Comparison of ENCODE assay signal across 16 cellular contexts in the genomic region with DNA sequence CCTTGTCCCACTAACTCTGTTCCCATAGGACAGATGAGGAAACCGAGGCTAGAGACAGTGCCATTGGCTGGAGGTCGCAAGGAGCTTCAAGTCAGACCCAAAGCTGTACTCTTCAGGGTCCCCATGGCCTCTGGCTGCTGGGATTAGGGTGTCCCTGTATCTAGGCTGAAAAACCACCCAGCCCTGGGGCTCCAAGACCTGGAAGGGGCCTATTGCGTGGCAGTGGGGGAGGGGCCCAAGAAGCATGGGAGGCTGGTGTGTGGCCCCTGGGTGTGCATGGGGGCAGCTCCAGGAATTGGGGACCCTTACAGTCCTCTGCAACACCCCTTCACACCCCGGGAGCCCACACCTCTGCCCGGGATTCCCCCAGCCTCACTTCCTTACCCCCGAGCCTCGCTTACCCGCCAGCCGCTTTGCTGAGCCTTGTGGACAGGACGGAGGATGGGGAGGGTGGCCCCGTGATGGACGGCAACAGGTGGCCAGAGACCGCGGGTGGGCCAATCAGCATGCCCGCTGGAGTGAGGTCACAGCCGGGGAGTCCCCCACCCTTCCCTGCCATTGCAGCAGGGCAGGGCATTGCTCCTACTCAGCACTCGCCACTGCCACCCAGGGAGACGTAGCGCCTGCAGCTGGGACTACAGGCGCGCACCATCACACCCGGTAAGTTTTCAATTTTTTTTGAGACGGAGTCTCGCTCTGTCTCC. TPM values are rescaled to one million over a fixed set of nuclear protein-coding genes. Genes with fewer than 3 reads are reported as not detected.
DNase-seq lines count a peak whose midpoint lies in the region; ATAC-seq, FAIRE-seq and TF ChIP-seq lines count a peak whose summit lies in the region.
"Had no signal": no experiment of that assay in that cellular context is flagged by ENCODE, and none has a peak within 500 bp of the region (broad histone marks: within the 10 kb centered on the region; RNA-seq: fewer than 3 reads in every experiment).

A gene with protein sequence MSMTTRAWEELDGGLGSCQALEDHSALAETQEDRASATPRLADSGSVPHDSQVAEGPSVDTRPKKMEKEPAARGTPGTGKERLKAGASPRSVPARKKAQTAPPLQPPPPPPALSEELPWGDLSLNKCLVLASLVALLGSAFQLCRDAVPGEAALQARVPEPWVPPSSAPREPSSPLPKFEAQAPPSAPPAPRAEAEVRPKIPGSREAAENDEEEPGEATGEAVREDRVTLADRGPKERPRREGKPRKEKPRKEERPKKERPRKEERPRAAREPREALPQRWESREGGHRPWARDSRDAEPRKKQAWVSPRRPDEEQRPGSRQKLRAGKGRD (minus strand): TSS at position 436 of the 704 bp plus-strand sequence. CDS start 1,103 bp downstream, outside the sequence.

- POLR2A ChIA-PET in HepG2 (lab: Yijun Ruan, JAX), result no interaction called here
- POLR2A ChIA-PET in H1 (lab: Charles Lee; ENCODE audit: partially characterized antibody), result interaction anchor here (15.7 to 18.7 kb wide), 2 partner anchors 13 to 14 kb away, joined by 206 to 330 read pairs; a partner anchor contains a TSS

- H2BK120ac ChIP-seq in H1 (replicated peaks; ENCODE audit: low read depth, low read length), result no peak within 1 kb of the TSS

- no peak within 1 kb of the TSS for H2BK5ac ChIP-seq in H1 (ENCODE audit: low read depth, low read length)

- H2BK12ac ChIP-seq in H1 (ENCODE audit: low read depth, low read length), result 0 out of 2 replicates have a peak within 1 kb of the TSS, but pooled peaks have one; percentile 9

- H3K14ac ChIP-seq in H1 (ENCODE audit: insufficient read length), result no peak within 1 kb of the TSS

- peaks cover 3 to 5% of the 10 kb centered on the region in 2 experiments; a peak in 3 of 5 replicates for H3K27me3 ChIP-seq in HepG2 (ENCODE audit: control insufficient read depth in 1 of 2, insufficient read depth in 2 of 2, low read length in 2 of 2)
- H3K27me3 ChIP-seq in right lobe of liver, result peaks cover 7 to 16% of the 10 kb centered on the region in 2 donors
- H3K27me3 ChIP-seq in NT2/D1 (ENCODE audit: insufficient read depth, insufficient read length), result no peaks in the 10 kb centered on the region
- peaks cover 0 to 23% (median 12%) of the 10 kb centered on the region in 4 experiments; a peak in 6 of 7 replicates for H3K27me3 ChIP-seq in H1 (replicated peaks in 1 of 4; ENCODE audit: control insufficient read depth in 3 of 4, extremely low read depth in 1 of 4, insufficient read depth in 3 of 4, low read length in 3 of 4)

- in situ Hi-C loops in HepG2 (cut with HindIII; ENCODE audit: extremely low pct_ligation_motif_present, low pct_unique_long_range_greater_than_20kb), result no loop called here

- TF ChIP-seq RAD21 in HepG2 (CRISPR knock-in tag; IDR thresholded peaks at IDR 0.05) (no peak), H1 (IDR thresholded peaks at IDR 0.05 in 1 of 2, conservative IDR thresholded peaks at IDR 0.05 in 1 of 2; ENCODE audit: low read depth in 2 of 2, low read length in 2 of 2) (no peak)

- 100% methylated on average over 1 of the region's 24 CpGs for WGBS in HepG2 (ENCODE audit: low lambda C conversion rate)
- 53% methylated on average over 5 of the region's 24 CpGs for WGBS in right lobe of liver (ENCODE audit: insufficient coverage, low coverage, low lambda C conversion rate, missing lambda C conversion rate)
- 89% methylated on average over 22 of the region's 24 CpGs; no CpG with 5 or more reads in 1 of the 2 experiments for WGBS in H1 (ENCODE audit: extremely low coverage in 1 of 2, insufficient coverage in 1 of 2, insufficient read length in 1 of 2, insufficient replicate concordance in 2 of 2, low coverage in 1 of 2, low lambda C conversion rate in 2 of 2, missing lambda C conversion rate in 1 of 2), 2 experiments

- H3K4ac ChIP-seq in H1 (replicated peaks; ENCODE audit: insufficient read length, low read depth, low read length), result no peak within 1 kb of the TSS

- H3K4me1 Mint-ChIP-seq in stimulated activated naive B cell treated with anti-CD40 and anti-IgM and Interleukin-4, amounts not matched to agents 10 μg/mL and 1 μg/mL and 100 μg/mL, for 72 hours, result peaks cover 36 to 79% of the 10 kb centered on the region in 2 donors

- peak within 1 kb of the TSS; percentile 94 for H3K27ac Mint-ChIP-seq in stimulated activated naive B cell treated with anti-CD40 and anti-IgM and Interleukin-4, amounts not matched to agents 10 μg/mL and 1 μg/mL and 100 μg/mL, for 72 hours
- H3K27ac Mint-ChIP-seq: endodermal cell, mesothelial cell of epicardium had no signal

- no peaks in the 10 kb centered on the region for H3K9me3 Mint-ChIP-seq in stimulated activated naive B cell treated with anti-CD40 and anti-IgM and Interleukin-4, amounts not matched to agents 10 μg/mL and 1 μg/mL and 100 μg/mL, for 72 hours
- H3K9me3 Mint-ChIP-seq: endodermal cell, mesothelial cell of epicardium had no signal

- no peak within 1 kb of the TSS for H2AK5ac ChIP-seq in H1 (ENCODE audit: low read depth, low read length)

- H3K79me2 ChIP-seq in HepG2 (ENCODE audit: insufficient read depth, low read length) (no peaks in the 10 kb centered on the region), H1 (ENCODE audit: control insufficient read depth in 1 of 2, insufficient read depth in 2 of 2, low read length in 2 of 2) (no peaks in the 10 kb centered on the region)

- H3K23me2 ChIP-seq in H1 (ENCODE audit: low read depth, low read length), result peaks cover 12% of the 10 kb centered on the region; the same call in 1 of the 2 replicates

- H3K27ac ChIP-seq in HepG2 (ENCODE audit: extremely low read length, insufficient read depth, low read length), result no peak within 1 kb of the TSS
- no peak within 1 kb of the TSS for H3K27ac ChIP-seq in right lobe of liver
- no peak within 1 kb of the TSS for H3K27ac ChIP-seq in H1 (ENCODE audit: low read depth, low read length)

- 0 out of 2 replicates have a peak within 1 kb of the TSS, but pooled peaks have one; percentile 61 for H2BK15ac ChIP-seq in H1 (ENCODE audit: low read length)

- H3K18ac ChIP-seq in H1 (ENCODE audit: extremely low read depth, low read length), result no peak within 1 kb of the TSS

- no peak within 1 kb of the TSS for H4K91ac ChIP-seq in H1 (replicated peaks; ENCODE audit: insufficient read length, low read length)

- intact Hi-C loops in HepG2 (cut with micrococcal nuclease; ENCODE audit: unreplicated experiment) (no loop called here), right lobe of liver (cut with DNase I) (no loop called here), left cardiac atrium (cut with DNase I) (no loop called here)

- no peak for ATAC-seq in HepG2
- ATAC-seq in right lobe of liver, result no peak
- peak in 1 of 2 donors; percentile 14 for ATAC-seq in stimulated activated naive B cell treated with anti-CD40 and anti-IgM and Interleukin-4, amounts not matched to agents 10 μg/mL and 1 μg/mL and 100 μg/mL, for 72 hours (replicated peaks)
- ATAC-seq in left cardiac atrium, result no peak
- ATAC-seq: heart right ventricle had no signal

- no peak within 1 kb of the TSS for H2BK20ac ChIP-seq in H1 (ENCODE audit: low read length)

- H3K79me1 ChIP-seq in H1 (ENCODE audit: low read depth, low read length), result no peaks in the 10 kb centered on the region

- no peak within 1 kb of the TSS for H3K23ac ChIP-seq in H1 (ENCODE audit: insufficient read length)

- H3K9me3 ChIP-seq in HepG2 (ENCODE audit: low read length) (no peaks in the 10 kb centered on the region), right lobe of liver (no peaks in the 10 kb centered on the region), NT2/D1 (ENCODE audit: insufficient read depth, low read length) (no peaks in the 10 kb centered on the region), H1 (ENCODE audit: insufficient read depth in 2 of 2, low read depth in 1 of 2, low read length in 1 of 2) (no peaks in the 10 kb centered on the region; a peak in 1 of 4 replicates)
- H3K9me3 ChIP-seq: heart right ventricle had no signal

- peak within 1 kb of the TSS; percentile 25 to 46 for H3K4me3 Mint-ChIP-seq in stimulated activated naive B cell treated with anti-CD40 and anti-IgM and Interleukin-4, amounts not matched to agents 10 μg/mL and 1 μg/mL and 100 μg/mL, for 72 hours
- H3K4me3 Mint-ChIP-seq: endodermal cell, mesothelial cell of epicardium had no signal

- H3K27me3 Mint-ChIP-seq in stimulated activated naive B cell treated with anti-CD40 and anti-IgM and Interleukin-4, amounts not matched to agents 10 μg/mL and 1 μg/mL and 100 μg/mL, for 72 hours, result peaks cover 8 to 11% of the 10 kb centered on the region in 2 donors

- no TSS peak for BruUV-seq in HepG2 (replicated peaks; lab: Mats Ljungman, UMichigan)

- H3K9ac ChIP-seq in HepG2 (ENCODE audit: insufficient read depth, low read depth, low read length) (no peak within 1 kb of the TSS), NT2/D1 (ENCODE audit: insufficient read length, low read depth) (peak within 1 kb of the TSS; percentile 0), H1 (replicated peaks in 1 of 4; ENCODE audit: extremely low read depth in 1 of 4, low read depth in 3 of 4, low read length in 3 of 4) (no peak within 1 kb of the TSS)

- H3K4me1 ChIP-seq in HepG2 (ENCODE audit: insufficient read depth, low read length) (peaks cover 47% of the 10 kb centered on the region), right lobe of liver (peaks cover 0 to 19% (median 0%) of the 10 kb centered on the region in 4 donors), NT2/D1 (ENCODE audit: insufficient read depth, insufficient read length) (peaks cover 17% of the 10 kb centered on the region), H1 (replicated peaks in 1 of 4; ENCODE audit: control insufficient read depth in 3 of 4, insufficient read depth in 4 of 4, low read length in 3 of 4) (peaks cover 0 to 4% (median 2%) of the 10 kb centered on the region in 4 experiments; a peak in 5 of 7 replicates)

- no peak within 1 kb of the TSS; a peak in 1 of 6 replicates for H3K4me3 ChIP-seq in HepG2 (replicated peaks in 1 of 3; ENCODE audit: insufficient read depth in 1 of 3, low read depth in 2 of 3, low read length in 3 of 3)
- no peak within 1 kb of the TSS for H3K4me3 ChIP-seq in right lobe of liver
- H3K4me3 ChIP-seq in NT2/D1 (ENCODE audit: insufficient read length, low read depth), result no peak within 1 kb of the TSS
- no peak within 1 kb of the TSS for H3K4me3 ChIP-seq in H1 (ENCODE audit: extremely low read depth in 1 of 4, insufficient read depth in 2 of 4, low read depth in 3 of 4, low read length in 4 of 4)
- H3K4me3 ChIP-seq: heart right ventricle had no signal

- no peak for TF ChIP-seq CTCF in HepG2 (CRISPR knock-in tag; IDR thresholded peaks at IDR 0.05)
- no peak for TF ChIP-seq CTCF in right lobe of liver (IDR thresholded peaks at IDR 0.05)
- TF ChIP-seq CTCF in H1 (IDR thresholded peaks at IDR 0.05; ENCODE audit: control extremely low read depth in 1 of 3, insufficient read depth in 1 of 3, low read depth in 1 of 3, low read length in 3 of 3), result no peak

- H3K36me3 ChIP-seq in HepG2 (replicated peaks in 1 of 2; ENCODE audit: control insufficient read depth in 1 of 2, insufficient read depth in 2 of 2, low read length in 2 of 2), result no peaks in the 10 kb centered on the region
- H3K36me3 ChIP-seq in right lobe of liver, result no peaks in the 10 kb centered on the region
- H3K36me3 ChIP-seq in NT2/D1 (ENCODE audit: insufficient read depth, insufficient read length, low read length), result peaks cover 14% of the 10 kb centered on the region
- no peaks in the 10 kb centered on the region; a peak in 1 of 8 replicates for H3K36me3 ChIP-seq in H1 (ENCODE audit: control insufficient read depth in 2 of 4, insufficient read depth in 4 of 4, low read length in 3 of 4)
- H3K36me3 ChIP-seq: heart right ventricle had no signal

- peak within 1 kb of the TSS; percentile 27; the same call in 1 of the 2 replicates for H3K4me2 ChIP-seq in HepG2 (ENCODE audit: low read depth, low read length)
- H3K4me2 ChIP-seq in H1 (ENCODE audit: insufficient read depth in 1 of 2, low read depth in 2 of 2, low read length in 2 of 2), result no peak within 1 kb of the TSS

- no peak within 1 kb of the TSS for H2AFZ ChIP-seq in HepG2 (ENCODE audit: low read length)
- no peak within 1 kb of the TSS for H2AFZ ChIP-seq in H1 (ENCODE audit: low read length)

- no peak within 1 kb of the TSS; the same call in 1 of the 2 replicates for H4K8ac ChIP-seq in H1 (ENCODE audit: extremely low read depth, insufficient read depth, low read length)

- FAIRE-seq in HepG2 (lab: Jason Lieb, UNC) (no peak), H1 (lab: Jason Lieb, UNC) (no peak)

- DNase-seq in HepG2 (ENCODE audit: low spot score) (no peak), right lobe of liver (no peak), NT2/D1 (ENCODE audit: low read depth, low spot score) (no peak), H1 (ENCODE audit: low read depth in 1 of 2, low spot score in 2 of 2) (no peak), mucosa of gallbladder (ENCODE audit: low spot score) (no peak), globus pallidus (ENCODE audit: low spot score) (no peak), left cardiac atrium (no peak)
- no peak for DNase-seq in stimulated activated naive B cell treated with anti-CD40 and anti-IgM and Interleukin-4, amounts not matched to agents 10 μg/mL and 1 μg/mL and 100 μg/mL, for 72 hours
- DNase-seq: activated CD4-positive, alpha-beta T cell treated with anti-CD3 and anti-CD28 coated beads, Interleukin-2, amount 50 U/mL, for 48 hours; C1 segment of cervical spinal cord; endodermal cell; heart right ventricle; NCI-H187; SHP77 treated with DMSO at 0.1 percent for 48 hours; stimulated activated CD4-positive, alpha-beta T cell treated with anti-CD3 and anti-CD28 coated beads, Interleukin-12 subunit alpha, Interleukin-12 subunit beta, amount 100 ng/mL, for 4 hours had no signal

- CTCF ChIA-PET in HepG2 (lab: Yijun Ruan, JAX; ENCODE audit: low intra/inter-chr PET ratio, low total read pairs) (no interaction called here), H1 (lab: Charles Lee; ENCODE audit: partially characterized antibody) (interaction anchor here (0.9 to 5.9 kb wide), 5 partner anchors 11 to 59 kb away, joined by 3 to 42 read pairs (median 3); no protein-coding TSS in a partner anchor)

- no peak within 1 kb of the TSS for H3K56ac ChIP-seq in H1 (replicated peaks; ENCODE audit: insufficient read length, low read depth, low read length)

- no peaks in the 10 kb centered on the region for H4K20me1 ChIP-seq in HepG2 (ENCODE audit: insufficient read depth, low read length)
- H4K20me1 ChIP-seq in H1 (replicated peaks in 1 of 2; ENCODE audit: control insufficient read depth in 1 of 2, insufficient read depth in 2 of 2, low read length in 2 of 2), result no peaks in the 10 kb centered on the region

- TF ChIP-seq POLR2A in HepG2 (IDR thresholded peaks at IDR 0.05; ENCODE audit: insufficient read depth in 1 of 2, low read depth in 2 of 2, low read length in 2 of 2) (no peak), right lobe of liver (IDR thresholded peaks at IDR 0.05) (no peak), H1 (IDR thresholded peaks at IDR 0.05; ENCODE audit: control extremely low read depth in 1 of 2, low read depth in 2 of 2, low read length in 2 of 2) (no peak)

- no peak within 1 kb of the TSS for H4K5ac ChIP-seq in H1 (ENCODE audit: insufficient read length, low read depth, low read length)

- TF ChIP-seq EP300 in HepG2 (IDR thresholded peaks at IDR 0.05; ENCODE audit: low read depth in 2 of 2, low read length in 2 of 2) (no peak), HepG2 (CRISPR knock-in tag; IDR thresholded peaks at IDR 0.05; ENCODE audit: borderline replicate concordance) (no peak), H1 (IDR thresholded peaks at IDR 0.05; ENCODE audit: borderline replicate concordance in 1 of 2, low read depth in 2 of 2, low read length in 2 of 2) (no peak)

- H3K36me3 Mint-ChIP-seq in stimulated activated naive B cell treated with anti-CD40 and anti-IgM and Interleukin-4, amounts not matched to agents 10 μg/mL and 1 μg/mL and 100 μg/mL, for 72 hours, result peaks cover 0 to 3% of the 10 kb centered on the region in 2 donors

RNA-seq across cellular contexts. Expression of the gene that starts here (rescaled TPM):
- total RNA-seq in HepG2 (2016; rRNA removed; fragmentation: Illumina TruSeq; extraction: Trizol) (0.38 and 0.73 TPM in 2 replicates), right lobe of liver (under 1 TPM in 3 of 6 experiments, not detected in 3; 0.28 to 0.81 (median 0.42) TPM), mucosa of gallbladder (0.17 TPM), left cardiac atrium (under 1 TPM in 1 of 2 donors, not detected in 1; 0.27 TPM)
- 1.1 TPM in 2 replicates for total RNA-seq in HepG2 (2016; cell fraction: cytosol; rRNA removed; fragmentation: Illumina TruSeq; extraction: Trizol; ENCODE audit: low read depth)
- total RNA-seq in HepG2 (2016; cell fraction: insoluble cytoplasmic fraction; rRNA removed; fragmentation: Illumina TruSeq; extraction: Trizol), result 0.54 and 0.56 TPM in 2 replicates
- 0.96 and 1.2 TPM in 2 replicates for total RNA-seq in HepG2 (2016; cell fraction: membrane; rRNA removed; fragmentation: Illumina TruSeq; extraction: Trizol)
- 0.40 and 0.69 TPM in 2 replicates for total RNA-seq in HepG2 (2016; cell fraction: nucleus; rRNA removed; fragmentation: Illumina TruSeq; extraction: Trizol)
- polyA plus RNA-seq in HepG2 (2011; rRNA removed) (0.16 and 0.39 TPM in 2 replicates), H1 (2011; rRNA removed) (0.24 and 0.53 TPM in 2 replicates)
- polyA plus RNA-seq in HepG2 (2011; cell fraction: cytosol; rRNA removed), result 0.27 and 0.36 TPM in 2 replicates
- 0.29 TPM in 1 of 2 replicates, not detected in the other for polyA plus RNA-seq in HepG2 (2011; cell fraction: nucleus; rRNA removed)
- polyA plus RNA-seq in HepG2 (2012), result 0.41 and 0.44 TPM in 2 replicates
- 0.88 and 1.2 TPM in 2 replicates for polyA plus RNA-seq in HepG2 (2016; cell fraction: cytosol; fragmentation: Illumina TruSeq; extraction: Trizol; ENCODE audit: low read depth)
- 0.73 and 0.80 TPM in 2 replicates for polyA plus RNA-seq in HepG2 (2016; cell fraction: insoluble cytoplasmic fraction; fragmentation: Illumina TruSeq; extraction: Trizol; ENCODE audit: low read depth)
- 0.84 and 1.0 TPM in 2 replicates for polyA plus RNA-seq in HepG2 (2016; cell fraction: membrane; fragmentation: Illumina TruSeq; extraction: Trizol; ENCODE audit: low read depth)
- 0.57 and 0.95 TPM in 2 replicates for polyA plus RNA-seq in HepG2 (2016; cell fraction: nucleus; fragmentation: Illumina TruSeq; extraction: Trizol; ENCODE audit: insufficient read depth, low read depth)
- polyA minus RNA-seq in HepG2 (2011; rRNA and poly(A)+ RNA removed; ENCODE audit: low replicate concordance), result not detected in 2 replicates
- not detected in 2 replicates for polyA minus RNA-seq in HepG2 (2011; cell fraction: cytosol; rRNA and poly(A)+ RNA removed)
- polyA minus RNA-seq in HepG2 (2011; cell fraction: nucleus; rRNA and poly(A)+ RNA removed), result not detected in 2 replicates
- 0.56 and 1.7 TPM in 2 replicates for total RNA-seq in H1 (2021; fragmentation: NEBNext Ultra II Directional; extraction: Animal tissue kit (Norgen Biotek cat#: 25700))
- 0.41 TPM for polyA plus RNA-seq in H1 (2011; cell fraction: cytosol; rRNA removed)
- polyA plus RNA-seq in H1 (2011; cell fraction: nucleus; rRNA removed), result 0.10 TPM
- 0.40 to 2.0 TPM (median 1.1 TPM) in 3 of 4 replicates, not detected in the other for polyA plus RNA-seq in H1 (2012, experiment 1 of 2)
- not detected for polyA plus RNA-seq in H1 (2012, experiment 2 of 2)
- polyA plus RNA-seq in H1 (2013, experiment 1 of 2), result 0.83 TPM
- 0.96 TPM for polyA plus RNA-seq in H1 (2013, experiment 2 of 2)
- not detected in 2 replicates for polyA minus RNA-seq in H1 (2011; rRNA and poly(A)+ RNA removed)
- polyA minus RNA-seq in H1 (2011; cell fraction: cytosol; rRNA and poly(A)+ RNA removed), result not detected
- polyA minus RNA-seq in H1 (2011; cell fraction: nucleus; rRNA and poly(A)+ RNA removed), result not detected
